In genomic region chr3:42655331-42655888, GRCh38 we compare ENCODE assay signal across 9 cellular contexts. TPM values are rescaled to one million over a fixed set of nuclear protein-coding genes. Genes with fewer than 3 reads are reported as not detected.
DNase-seq lines count a peak whose midpoint lies in the region; TF ChIP-seq lines count a peak whose summit lies in the region.
"Had no signal": no experiment of that assay in that cellular context is flagged by ENCODE, and none has a peak within 500 bp of the region (broad histone marks: within the 10 kb centered on the region; RNA-seq: fewer than 3 reads in every experiment).

No MANE protein-coding gene starts in this region.

- H3K4me1 Mint-ChIP-seq in activated T-helper 2 cell treated with anti-CD3 and anti-CD28 coated beads, Interferon-gamma antibody, Interleukin-2, Interleukin-4, amounts not matched to agents 10 μg/mL and 5 μg/mL and 100 μg/mL, durations not matched to agents 14 hours and 24 hours and 36 hours (ENCODE audit: low read depth) = peaks cover 9% of the 10 kb centered on the region

- peaks cover 49% of the 10 kb centered on the region for H4K20me1 ChIP-seq in smooth muscle cell (ENCODE audit: low read depth)

- H3K4me3 ChIP-seq in H7 (ENCODE audit: insufficient read depth, low read depth, low read length) (peak overlapping the region; percentile 69), iPS-11a (ENCODE audit: low read depth, low read length) (peak overlapping the region; percentile 47), smooth muscle cell (peak overlapping the region; percentile 83)

- H3K4me1 ChIP-seq in smooth muscle cell (ENCODE audit: low read depth) = peaks cover 21% of the 10 kb centered on the region

- peaks cover 9% of the 10 kb centered on the region for H3K27me3 Mint-ChIP-seq in activated T-helper 2 cell treated with anti-CD3 and anti-CD28 coated beads, Interferon-gamma antibody, Interleukin-2, Interleukin-4, amounts not matched to agents 10 μg/mL and 5 μg/mL and 100 μg/mL, durations not matched to agents 14 hours and 24 hours and 36 hours (ENCODE audit: low read depth)

- H3K9ac ChIP-seq in smooth muscle cell (ENCODE audit: low read depth) = no peak overlapping the region

- peaks cover 4% of the 10 kb centered on the region for H3F3A ChIP-seq in smooth muscle cell (ENCODE audit: low read depth)

- H3K27me3 ChIP-seq in H7 (ENCODE audit: control insufficient read depth, insufficient read depth, low read length) = no peaks in the 10 kb centered on the region
- no peaks in the 10 kb centered on the region for H3K27me3 ChIP-seq in smooth muscle cell (ENCODE audit: low read depth)

- peak; percentile 68 for DNase-seq in H7
- DNase-seq in activated T-helper 2 cell treated with anti-CD3 and anti-CD28 coated beads, Interferon-gamma antibody, Interleukin-2, Interleukin-4, amounts not matched to agents 10 μg/mL and 5 μg/mL and 100 μg/mL, durations not matched to agents 14 hours and 24 hours and 36 hours (ENCODE audit: low spot score) = no peak
- DNase-seq in smooth muscle cell (lab: John Stamatoyannopoulos, UW; ENCODE audit: unreplicated experiment) = no peak
- no peak for DNase-seq in HT-29 (ENCODE audit: low spot score)
- DNase-seq in SHP77 (lab: John Stamatoyannopoulos, UW) = no peak
- DNase-seq in cerebellum (ENCODE audit: low spot score) = no peak
- no peak for DNase-seq in MV-4-11 (lab: John Stamatoyannopoulos, UW)

- peak overlapping the region; percentile 68 for H3K27ac ChIP-seq in smooth muscle cell (ENCODE audit: low read depth)

- H3K4me2 ChIP-seq in smooth muscle cell = peak overlapping the region; percentile 97

- H2AFZ ChIP-seq in smooth muscle cell (ENCODE audit: low read depth) = no peak overlapping the region

- no peaks in the 10 kb centered on the region; the same call in 1 of the 2 replicates for H3K36me3 ChIP-seq in H7 (replicated peaks; ENCODE audit: control insufficient read depth, insufficient read depth, low read length)
- no peaks in the 10 kb centered on the region for H3K36me3 ChIP-seq in smooth muscle cell (ENCODE audit: low read depth)

- peaks cover 11% of the 10 kb centered on the region for H3K79me2 ChIP-seq in smooth muscle cell (ENCODE audit: low read depth)

- H3K27ac Mint-ChIP-seq in activated T-helper 2 cell treated with anti-CD3 and anti-CD28 coated beads, Interferon-gamma antibody, Interleukin-2, Interleukin-4, amounts not matched to agents 10 μg/mL and 5 μg/mL and 100 μg/mL, durations not matched to agents 14 hours and 24 hours and 36 hours = no peak overlapping the region

- H3K9me3 ChIP-seq in smooth muscle cell (replicated peaks; ENCODE audit: low read depth) = no peaks in the 10 kb centered on the region

- H3K36me3 Mint-ChIP-seq in activated T-helper 2 cell treated with anti-CD3 and anti-CD28 coated beads, Interferon-gamma antibody, Interleukin-2, Interleukin-4, amounts not matched to agents 10 μg/mL and 5 μg/mL and 100 μg/mL, durations not matched to agents 14 hours and 24 hours and 36 hours (ENCODE audit: low read depth) = no peaks in the 10 kb centered on the region

- H3K4me3 Mint-ChIP-seq in activated T-helper 2 cell treated with anti-CD3 and anti-CD28 coated beads, Interferon-gamma antibody, Interleukin-2, Interleukin-4, amounts not matched to agents 10 μg/mL and 5 μg/mL and 100 μg/mL, durations not matched to agents 14 hours and 24 hours and 36 hours (ENCODE audit: low read depth) = peak overlapping the region; percentile 26

- no peaks in the 10 kb centered on the region for H3K9me3 Mint-ChIP-seq in activated T-helper 2 cell treated with anti-CD3 and anti-CD28 coated beads, Interferon-gamma antibody, Interleukin-2, Interleukin-4, amounts not matched to agents 10 μg/mL and 5 μg/mL and 100 μg/mL, durations not matched to agents 14 hours and 24 hours and 36 hours

- intact Hi-C loops in activated T-helper 2 cell treated with anti-CD3 and anti-CD28 coated beads, Interferon-gamma antibody, Interleukin-2, Interleukin-4, amounts not matched to agents 10 μg/mL and 5 μg/mL and 100 μg/mL, durations not matched to agents 14 hours and 24 hours and 36 hours (cut with micrococcal nuclease) = no loop called here

- 62% methylated on average over 4 of the region's 4 CpGs for WGBS in smooth muscle cell (ENCODE audit: low lambda C conversion rate)

- TF ChIP-seq CTCF in smooth muscle cell (IDR thresholded peaks at IDR 0.05; ENCODE audit: borderline replicate concordance, insufficient read depth, poor library complexity, severe bottlenecking) = no peak

RNA-seq across cellular contexts. Expression of gene ZBTB47, which starts 1.9 kb away (rescaled TPM):
- total RNA-seq in H7 (2014; rRNA removed; shearing (Covaris generic)) = 5.1 and 8.0 TPM in 2 replicates
- 0.16 and 0.44 TPM in 2 replicates for total RNA-seq in activated T-helper 2 cell treated with anti-CD3 and anti-CD28 coated beads, Interferon-gamma antibody, Interleukin-2, Interleukin-4, amounts not matched to agents 10 μg/mL and 5 μg/mL and 100 μg/mL, durations not matched to agents 14 hours and 24 hours and 36 hours
- total RNA-seq in smooth muscle cell = 6.5 and 7.7 TPM in 2 replicates
- polyA plus RNA-seq in smooth muscle cell = 4.6 TPM in 2 replicates
- total RNA-seq in HT-29 (2014; rRNA removed; shearing (Covaris generic)) = 1.1 TPM in 2 replicates
- 13.0 TPM for total RNA-seq in cerebellum

RNA-seq across cellular contexts. Expression of gene KLHL40, which starts 29.9 kb away (rescaled TPM):
- total RNA-seq in H7 (2014; rRNA removed; shearing (Covaris generic)) = not detected in 2 replicates
- not detected in 2 replicates for total RNA-seq in activated T-helper 2 cell treated with anti-CD3 and anti-CD28 coated beads, Interferon-gamma antibody, Interleukin-2, Interleukin-4, amounts not matched to agents 10 μg/mL and 5 μg/mL and 100 μg/mL, durations not matched to agents 14 hours and 24 hours and 36 hours
- total RNA-seq in smooth muscle cell (not detected in 2 replicates), cerebellum (0.09 TPM)
- polyA plus RNA-seq in smooth muscle cell = not detected in 2 replicates
- not detected in 2 replicates for total RNA-seq in HT-29 (2014; rRNA removed; shearing (Covaris generic))
- total RNA-seq: HT1080 had no signal

RNA-seq across cellular contexts. Expression of gene HHATL, which starts 47.2 kb away (rescaled TPM):
- total RNA-seq in H7 (2014; rRNA removed; shearing (Covaris generic)) = not detected in 2 replicates
- not detected in 2 replicates for total RNA-seq in activated T-helper 2 cell treated with anti-CD3 and anti-CD28 coated beads, Interferon-gamma antibody, Interleukin-2, Interleukin-4, amounts not matched to agents 10 μg/mL and 5 μg/mL and 100 μg/mL, durations not matched to agents 14 hours and 24 hours and 36 hours
- not detected in 2 replicates for total RNA-seq in smooth muscle cell
- polyA plus RNA-seq in smooth muscle cell = not detected in 2 replicates
- total RNA-seq in HT-29 (2014; rRNA removed; shearing (Covaris generic)) = not detected in 2 replicates
- not detected for total RNA-seq in cerebellum
- total RNA-seq: HT1080 had no signal

RNA-seq across cellular contexts. Expression of gene NKTR, which starts 54.9 kb away (rescaled TPM):
- total RNA-seq in H7 (2014; rRNA removed; shearing (Covaris generic)) = 21.3 and 44.8 TPM in 2 replicates
- 76.6 and 86.2 TPM in 2 replicates for total RNA-seq in activated T-helper 2 cell treated with anti-CD3 and anti-CD28 coated beads, Interferon-gamma antibody, Interleukin-2, Interleukin-4, amounts not matched to agents 10 μg/mL and 5 μg/mL and 100 μg/mL, durations not matched to agents 14 hours and 24 hours and 36 hours
- total RNA-seq in smooth muscle cell (91.3 and 113 TPM in 2 replicates), cerebellum (259 TPM)
- 37.1 and 82.3 TPM in 2 replicates for polyA plus RNA-seq in smooth muscle cell
- total RNA-seq in HT-29 (2014; rRNA removed; shearing (Covaris generic)) = 20.0 and 21.8 TPM in 2 replicates
